ENCODE assay signal across 8 cellular contexts in genomic region chr2:170530284-170530745, GRCh38.
DNase-seq lines count a peak whose midpoint lies in the region; ATAC-seq lines count a peak whose summit lies in the region.

No MANE protein-coding gene starts in this region.

- no peak for ATAC-seq in HG03469 (IDR thresholded peaks at IDR 0.05; ENCODE audit: unreplicated experiment)
- ATAC-seq in GM18868 (IDR thresholded peaks at IDR 0.05; ENCODE audit: unreplicated experiment), result no peak
- ATAC-seq in GM21825 (IDR thresholded peaks at IDR 0.05; ENCODE audit: unreplicated experiment), result no peak

- DNase-seq in DMS53 treated with DMSO at 0.1 percent for 48 hours (lab: John Stamatoyannopoulos, UW; ENCODE audit: unreplicated experiment) (peak; percentile 96), NCI-H2171 treated with DMSO at 0.1 percent for 48 hours (lab: John Stamatoyannopoulos, UW) (peak; percentile 99), dermis blood vessel endothelial cell (peak; percentile 78), mucosa of gallbladder (ENCODE audit: low spot score) (peak; percentile 91), DMS114 treated with DMSO at 0.1 percent for 48 hours (lab: John Stamatoyannopoulos, UW; ENCODE audit: unreplicated experiment) (no peak)
